Comparison of ENCODE assay signal across 8 cellular contexts in genomic region chr19:2427323-2428026, GRCh38. TPM values are rescaled to one million over a fixed set of nuclear protein-coding genes. Genes with fewer than 3 reads are reported as not detected.
DNase-seq lines count a peak whose midpoint lies in the region; ATAC-seq and TF ChIP-seq lines count a peak whose summit lies in the region.

TSS of gene TIMM13 (minus strand) at chr19:2427586. CDS start at chr19:2427533, 53 bp downstream.

- ATAC-seq in HG02870 (IDR thresholded peaks at IDR 0.05; ENCODE audit: unreplicated experiment), result peak; percentile 74

- WGBS in adipose tissue, 3 donors, result 0 to 1% (median 1%) methylated on average over 83 to 84 of the region's 84 CpGs
- WGBS in transverse colon (ENCODE audit: low coverage in 1 of 2), 2 donors, result 1% methylated on average over 35 of the region's 84 CpGs; no CpG with 5 or more reads in 1 of the 2 donors

- peak; percentile 85 for TF ChIP-seq POLR2A in transverse colon (IDR thresholded peaks at IDR 0.05)

- H3K9me3 ChIP-seq in transverse colon, result no peaks in the 10 kb centered on the region

- peak within 1 kb of the TSS; percentile 77 to 83 (median 80) for H3K4me3 ChIP-seq in transverse colon

- DNase-seq in GM13977 (ENCODE audit: low spot score) (peak; percentile 98), NCI-H146 treated with DMSO at 0.1 percent for 48 hours (lab: John Stamatoyannopoulos, UW; ENCODE audit: unreplicated experiment) (peak; percentile 72), T-helper 1 cell (peak; percentile 93 to 97 (median 95)), cardiac septum (ENCODE audit: low spot score) (peak; percentile 98), pons (ENCODE audit: low spot score) (peak; percentile 97), transverse colon (peak; percentile 97)

- no peaks in the 10 kb centered on the region for H3K36me3 ChIP-seq in transverse colon

- H3K27ac ChIP-seq in adipose tissue (ENCODE audit: low read depth, low read length) (no peak within 1 kb of the TSS), transverse colon (peak within 1 kb of the TSS; percentile 94 to 98 (median 96))

- TF ChIP-seq EP300 in transverse colon (IDR thresholded peaks at IDR 0.05; ENCODE audit: low read depth), result no peak

- in situ Hi-C loops in GM13977 (cut with MboI; ENCODE audit: low pct_unique_long_range_greater_than_20kb, low sequenced_read_pairs, unreplicated experiment) (no loop called here), transverse colon (cut with MboI; ENCODE audit: low pct_ligation_motif_present in 1 of 4, low pct_unique_long_range_greater_than_20kb in 1 of 4, low sequenced_read_pairs in 3 of 4) (no loop called here)

- no peaks in the 10 kb centered on the region for H3K27me3 ChIP-seq in transverse colon

- no peak for TF ChIP-seq CTCF in GM13977 (IDR thresholded peaks at IDR 0.05; ENCODE audit: extremely low read depth, insufficient read depth, missing control alignments)
- TF ChIP-seq CTCF in transverse colon (IDR thresholded peaks at IDR 0.05), result no peak

- H3K4me1 ChIP-seq in transverse colon, result peaks cover 15 to 32% (median 26%) of the 10 kb centered on the region in 4 donors

- intact Hi-C loops in cardiac septum (cut with DNase I), result loop anchor here (2.0 kb wide), 2 partner anchors 27 to 35 kb away; no protein-coding TSS in a partner anchor
- intact Hi-C loops in transverse colon (cut with DNase I; ENCODE audit: low total_unique reads), result no loop called here

RNA-seq across cellular contexts. Expression of gene TIMM13, which starts in this region (rescaled TPM):
- polyA plus RNA-seq in adipose tissue, result 10 to 100 TPM; 69.4 to 96.4 (median 87.4) TPM
- total RNA-seq in cardiac septum, result 57.3 TPM
- 10 to 100 TPM; 10.8 to 54.9 (median 30.8) TPM for total RNA-seq in transverse colon
